8 cellular contexts compared by ENCODE assay signal in the genomic region with DNA sequence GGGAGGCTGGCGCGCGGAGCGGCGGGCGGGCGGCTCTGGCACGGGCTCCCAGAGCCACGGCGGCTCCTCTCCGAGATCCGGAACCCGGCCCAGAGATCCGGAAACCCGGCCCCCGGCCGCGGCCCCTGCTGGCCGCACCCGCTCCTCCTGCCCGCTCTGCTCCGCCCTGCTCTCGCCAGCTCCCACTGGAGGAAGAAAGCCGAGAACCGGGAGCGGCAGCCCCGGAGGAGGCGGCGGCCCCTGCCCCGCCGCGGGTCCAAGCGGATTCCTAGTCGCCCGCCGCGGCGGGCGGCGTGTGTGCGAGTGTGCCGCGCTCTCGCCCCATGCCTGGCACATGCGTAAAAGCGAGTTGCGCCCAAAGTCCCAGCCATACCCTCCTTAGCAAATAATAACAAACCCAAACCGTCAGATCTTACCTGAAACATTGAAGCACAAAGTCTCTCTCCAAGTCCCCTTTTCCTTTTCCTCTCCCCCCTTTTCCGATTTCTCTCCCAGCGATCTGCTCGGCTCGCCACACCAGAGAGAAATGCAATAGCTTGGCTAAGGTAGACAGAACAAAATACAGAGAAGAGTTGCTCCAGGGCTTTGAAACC.
DNase-seq lines count a peak whose midpoint lies in the region; ATAC-seq and TF ChIP-seq lines count a peak whose summit lies in the region.

No MANE protein-coding gene starts in this region.

- H3K27me3 ChIP-seq in mammary epithelial cell (ENCODE audit: insufficient read depth, low read length) (peaks cover 28% of the 10 kb centered on the region), sigmoid colon (no peaks in the 10 kb centered on the region)

- TF ChIP-seq CTCF in C4-2B (conservative IDR thresholded peaks at IDR 0.05) (peak; percentile 32), OCI-LY7 (conservative IDR thresholded peaks at IDR 0.05; ENCODE audit: low read length) (no peak), mammary epithelial cell (conservative IDR thresholded peaks at IDR 0.05 in 1 of 2, IDR thresholded peaks at IDR 0.05 in 1 of 2; ENCODE audit: extremely low read depth in 1 of 2, insufficient read depth in 1 of 2, low read depth in 1 of 2, low read length in 2 of 2) (peak in 1 of 2 donors; percentile 39), sigmoid colon (IDR thresholded peaks at IDR 0.05) (no peak)

- no peak for TF ChIP-seq POLR2A in sigmoid colon (IDR thresholded peaks at IDR 0.05)

- POLR2A ChIA-PET in OCI-LY7 (lab: Charles Lee): interaction anchor here (0.6 kb wide), 1 partner anchor 818 kb away, joined by 4 read pairs; no protein-coding TSS in a partner anchor

- H3K4me2 ChIP-seq in OCI-LY7 (ENCODE audit: low read length) (0 out of 2 replicates have a peak overlapping the region, but pooled peaks have one; percentile 36), mammary epithelial cell (ENCODE audit: insufficient read depth, low read depth, low read length) (peak overlapping the region; percentile 92)

- intact Hi-C loops in OCI-LY7 (cut with micrococcal nuclease; ENCODE audit: unreplicated experiment) (loop anchor here (10.0 kb wide), 1 partner anchor 348 kb away; no protein-coding TSS in a partner anchor), mammary epithelial cell (cut with micrococcal nuclease) (loop anchor here (2.0 to 5.0 kb wide), 2 partner anchors 118 to 335 kb away; no protein-coding TSS in a partner anchor), sigmoid colon (cut with DNase I) (loop anchor here (5.0 kb wide), 2 partner anchors 110 to 565 kb away; partner anchors contain the start of genes KCTD1 and SS18)

- DNase-seq in HK-2 (ENCODE audit: unreplicated experiment) (peak; percentile 49), OCI-LY7 (ENCODE audit: low spot score) (no peak), mammary epithelial cell (peak; percentile 73), iPS-NIHi7 (ENCODE audit: extremely low spot score) (peak; percentile 52), sigmoid colon (peak; percentile 84)
- no peak for DNase-seq in effector CD8-positive, alpha-beta T cell (lab: John Stamatoyannopoulos, UW)

- H3K79me2 ChIP-seq in OCI-LY7 (ENCODE audit: insufficient read depth, low read depth, low read length) (no peaks in the 10 kb centered on the region), mammary epithelial cell (ENCODE audit: insufficient read depth, low read length) (no peaks in the 10 kb centered on the region)

- H3K36me3 ChIP-seq in OCI-LY7 (ENCODE audit: insufficient read depth, low read length): no peaks in the 10 kb centered on the region
- H3K36me3 ChIP-seq in mammary epithelial cell (ENCODE audit: insufficient read depth, low read length): no peaks in the 10 kb centered on the region
- H3K36me3 ChIP-seq in sigmoid colon: no peaks in the 10 kb centered on the region

- H4K20me1 ChIP-seq in OCI-LY7 (ENCODE audit: insufficient read depth, low read length) (no peaks in the 10 kb centered on the region), mammary epithelial cell (ENCODE audit: insufficient read depth, low read length) (no peaks in the 10 kb centered on the region)

- peak overlapping the region; percentile 75 for H3K27ac ChIP-seq in C4-2B
- no peak overlapping the region for H3K27ac ChIP-seq in OCI-LY7 (ENCODE audit: low read depth, low read length, poor library complexity, severe bottlenecking)
- peak overlapping the region; percentile 11 for H3K27ac ChIP-seq in mammary epithelial cell (ENCODE audit: insufficient read depth, low read depth, low read length)
- peak overlapping the region; percentile 83 to 91 (median 86) for H3K27ac ChIP-seq in sigmoid colon

- H2AFZ ChIP-seq in OCI-LY7 (ENCODE audit: low read length): no peak overlapping the region
- peak overlapping the region; percentile 97 for H2AFZ ChIP-seq in mammary epithelial cell (ENCODE audit: low read depth, low read length)

- CTCF ChIA-PET in OCI-LY7 (lab: Charles Lee; ENCODE audit: unreplicated experiment): no interaction called here
- CTCF ChIA-PET in mammary epithelial cell (lab: Charles Lee; ENCODE audit: low non-redundant PET): interaction anchor here (0.6 to 0.7 kb wide), 3 partner anchors 274 to 870 kb away, joined by 3 to 17 read pairs (median 4); no protein-coding TSS in a partner anchor

- TF ChIP-seq EP300 in sigmoid colon (IDR thresholded peaks at IDR 0.05): no peak

- no TSS peak for BruUV-seq in OCI-LY7 (replicated peaks; lab: Mats Ljungman, UMichigan)
- BruUV-seq in mammary epithelial cell (replicated peaks; lab: Mats Ljungman, UMichigan): no TSS peak

- H3K4me1 ChIP-seq in OCI-LY7 (ENCODE audit: insufficient read depth, low read length, poor library complexity, severe bottlenecking) (no peaks in the 10 kb centered on the region), mammary epithelial cell (ENCODE audit: insufficient read depth, low read length) (peaks cover 16% of the 10 kb centered on the region), sigmoid colon (peaks cover 0 to 27% (median 23%) of the 10 kb centered on the region in 4 donors)

- H3K4me3 ChIP-seq in OCI-LY7 (ENCODE audit: low read depth, low read length, poor library complexity, severe bottlenecking): peak overlapping the region; percentile 38
- H3K4me3 ChIP-seq in mammary epithelial cell (replicated peaks in 1 of 3; ENCODE audit: insufficient read depth in 1 of 3, low read depth in 2 of 3, low read length in 3 of 3): peak overlapping the region; percentile 56 to 79 (median 69)
- peak overlapping the region; percentile 67 to 92 (median 76) for H3K4me3 ChIP-seq in sigmoid colon

- dilution Hi-C loops in mammary epithelial cell (cut with HindIII; ENCODE audit: low sequenced_read_pairs): no loop called here

- peak overlapping the region; percentile 67 for H3K9ac ChIP-seq in mammary epithelial cell (ENCODE audit: insufficient read depth, low read length)

- H3K9me3 ChIP-seq in OCI-LY7 (ENCODE audit: low read length) (no peaks in the 10 kb centered on the region), mammary epithelial cell (replicated peaks; ENCODE audit: insufficient read depth, low read length) (no peaks in the 10 kb centered on the region), sigmoid colon (no peaks in the 10 kb centered on the region)

- under 1% methylated on average over 22 of the region's 52 CpGs for WGBS in mammary epithelial cell (ENCODE audit: low coverage, missing lambda C conversion rate)
- 0% methylated on average over 52 of the region's 52 CpGs for WGBS in sigmoid colon, 2 donors

- in situ Hi-C loops in mammary epithelial cell (cut with MboI; ENCODE audit: low sequenced_read_pairs in 2 of 2): loop anchor here in 1 of 2 donors (10.0 kb wide), 2 partner anchors 272 to 352 kb away; no protein-coding TSS in a partner anchor

- H3K9me2 ChIP-seq in OCI-LY7 (ENCODE audit: insufficient read depth, low read length): no peaks in the 10 kb centered on the region

- peak; percentile 62 for ATAC-seq in GM19023 (IDR thresholded peaks at IDR 0.05; ENCODE audit: unreplicated experiment)

Comparison
In these comparisons a context has a peak if more than half of its experiments do, and no peak if none do; other contexts are left out.
1. DNase-seq: peak in HK-2 (single experiment), mammary epithelial cell (single experiment), iPS-NIHi7 (single experiment) and sigmoid colon (single experiment); none in OCI-LY7 (single experiment) and effector CD8-positive, alpha-beta T cell (single experiment).
2. Peak in every context shown above with its lines, with median percentiles within 50 percentile points of each other: H3K4me3 ChIP-seq.